In the genomic region with DNA sequence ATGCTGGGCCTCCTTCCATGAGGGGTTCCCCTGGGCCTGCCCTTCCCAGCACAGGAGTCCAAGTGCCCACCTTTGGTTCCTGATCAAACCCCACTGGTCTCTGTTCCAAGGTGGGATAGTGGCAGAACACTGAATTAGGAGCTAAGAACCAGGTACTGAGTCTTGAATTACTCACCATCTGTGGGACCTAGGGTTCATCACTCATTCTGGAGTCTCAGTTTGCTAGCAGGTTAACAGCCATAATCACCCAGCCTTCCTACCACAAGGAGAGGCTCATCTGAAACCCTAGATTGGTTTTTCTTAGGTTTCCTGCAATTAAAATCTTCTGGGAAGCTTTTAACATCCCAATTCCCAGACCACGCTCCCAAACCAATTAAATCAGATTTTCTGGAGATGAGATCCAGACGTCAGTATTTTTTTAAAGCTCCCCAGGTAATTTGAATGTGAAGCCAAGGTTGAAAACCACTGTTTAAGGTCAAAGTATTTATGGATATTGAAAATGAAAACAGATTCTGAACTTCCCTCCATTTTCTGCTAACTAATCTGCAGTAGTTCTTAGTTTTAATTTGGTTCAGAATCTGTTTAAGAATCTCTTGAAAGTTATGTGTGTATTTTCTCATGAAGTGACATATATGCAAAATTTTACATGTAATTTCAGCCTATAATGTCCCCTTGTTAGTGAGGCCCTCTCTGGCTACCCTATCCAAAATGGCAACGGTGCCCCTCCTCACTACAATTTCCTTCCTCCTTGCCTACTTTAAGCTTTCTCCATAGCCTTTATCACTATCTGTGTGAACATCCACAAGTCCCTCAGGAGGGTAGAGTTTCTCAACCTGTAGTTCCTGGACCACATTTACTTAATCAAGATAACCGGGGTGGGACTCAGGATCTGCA, we compare ENCODE assay signal across 17 cellular contexts.
A peak's percentile ranks its signal among the peaks of the same experiment; 100 is the strongest.
DNase-seq lines count a peak whose midpoint lies in the region; ATAC-seq and TF ChIP-seq lines count a peak whose summit lies in the region.
"Had no signal": no experiment of that assay in that cellular context is flagged by ENCODE, and none has a peak within 500 bp of the region (broad histone marks: within the 10 kb centered on the region; RNA-seq: fewer than 3 reads in every experiment).

No MANE protein-coding gene starts in this region.

- DNase-seq in GM20000 (ENCODE audit: low spot score) (peak; percentile 25), testis (no peak), COLO668 (lab: John Stamatoyannopoulos, UW; ENCODE audit: unreplicated experiment) (no peak), COLO829 (ENCODE audit: low spot score) (no peak)
- no peak for DNase-seq in natural killer cell treated with Interleukin-12 subunit alpha and Interleukin-12 subunit beta and Interleukin-15 and Interleukin-18, amount 100 ng/mL, for 72 hours (ENCODE audit: low spot score)
- DNase-seq: adrenal gland; colonic mucosa; Kasumi-1; NCI-H2029; NK-92 treated with Interleukin-12 subunit alpha and Interleukin-12 subunit beta, amount 100 ng/mL, for 24 hours; occipital lobe; SHP77; small intestine; tibial artery had no signal

- peak overlapping the region; percentile 50 to 88 (median 59) for H3K27ac Mint-ChIP-seq in IgD-negative memory B cell
- peak overlapping the region; percentile 17 to 64 for H3K27ac Mint-ChIP-seq in natural killer cell treated with Interleukin-12 subunit alpha and Interleukin-12 subunit beta and Interleukin-15 and Interleukin-18, amount 100 ng/mL, for 72 hours

- peaks cover 2% of the 10 kb centered on the region for H3K36me3 Mint-ChIP-seq in IgD-negative memory B cell
- no peaks in the 10 kb centered on the region for H3K36me3 Mint-ChIP-seq in natural killer cell treated with Interleukin-12 subunit alpha and Interleukin-12 subunit beta and Interleukin-15 and Interleukin-18, amount 100 ng/mL, for 72 hours

- intact Hi-C loops in testis (cut with DNase I; ENCODE audit: low total_unique reads): no loop called here

- TF ChIP-seq CTCF in GM20000 (IDR thresholded peaks at IDR 0.05; ENCODE audit: extremely low read depth, missing control alignments): no peak
- no peak for TF ChIP-seq CTCF in testis (IDR thresholded peaks at IDR 0.05)

- H3K27me3 ChIP-seq in testis: no peaks in the 10 kb centered on the region
- H3K27me3 ChIP-seq: adrenal gland, colonic mucosa, tibial artery had no signal

- TF ChIP-seq POLR2A in testis (IDR thresholded peaks at IDR 0.05): no peak

- ATAC-seq in GM18498 (IDR thresholded peaks at IDR 0.05; ENCODE audit: unreplicated experiment) (peak; percentile 59), HG03095 (IDR thresholded peaks at IDR 0.05; ENCODE audit: unreplicated experiment) (no peak)
- ATAC-seq in natural killer cell treated with Interleukin-12 subunit alpha and Interleukin-12 subunit beta and Interleukin-15 and Interleukin-18, amount 100 ng/mL, for 72 hours: no peak

- H3K27ac ChIP-seq in testis: no peak overlapping the region
- H3K27ac ChIP-seq: adrenal gland, colonic mucosa, tibial artery had no signal

- H3K4me1 Mint-ChIP-seq in IgD-negative memory B cell: peaks cover 39 to 56% (median 48%) of the 10 kb centered on the region in 3 donors
- peaks cover 33 to 39% of the 10 kb centered on the region in 2 donors for H3K4me1 Mint-ChIP-seq in natural killer cell treated with Interleukin-12 subunit alpha and Interleukin-12 subunit beta and Interleukin-15 and Interleukin-18, amount 100 ng/mL, for 72 hours (ENCODE audit: low read depth in 2 of 2)

- no peaks in the 10 kb centered on the region for H3K27me3 Mint-ChIP-seq in IgD-negative memory B cell
- H3K27me3 Mint-ChIP-seq in natural killer cell treated with Interleukin-12 subunit alpha and Interleukin-12 subunit beta and Interleukin-15 and Interleukin-18, amount 100 ng/mL, for 72 hours: peaks cover 0 to 6% of the 10 kb centered on the region in 2 donors

- H3K9me3 Mint-ChIP-seq in IgD-negative memory B cell: no peaks in the 10 kb centered on the region
- H3K9me3 Mint-ChIP-seq in natural killer cell treated with Interleukin-12 subunit alpha and Interleukin-12 subunit beta and Interleukin-15 and Interleukin-18, amount 100 ng/mL, for 72 hours: no peaks in the 10 kb centered on the region

- WGBS in testis, 2 donors: 72 to 75% methylated on average over 4 of the region's 4 CpGs

- no peak overlapping the region for H3K4me3 ChIP-seq in testis
- H3K4me3 ChIP-seq: adrenal gland, colonic mucosa, tibial artery had no signal

- H3K4me3 Mint-ChIP-seq in IgD-negative memory B cell: peak overlapping the region in 3 of 4 donors; percentile 36 to 93 (median 73)
- H3K4me3 Mint-ChIP-seq in natural killer cell treated with Interleukin-12 subunit alpha and Interleukin-12 subunit beta and Interleukin-15 and Interleukin-18, amount 100 ng/mL, for 72 hours: no peak overlapping the region

- no peaks in the 10 kb centered on the region for H3K4me1 ChIP-seq in testis
- H3K4me1 ChIP-seq: adrenal gland, colonic mucosa, tibial artery had no signal

- H3K9me3 ChIP-seq in testis: no peaks in the 10 kb centered on the region
- H3K9me3 ChIP-seq: adrenal gland, colonic mucosa, tibial artery had no signal

- no peaks in the 10 kb centered on the region for H3K36me3 ChIP-seq in testis (ENCODE audit: low read depth, missing control alignments)
- H3K36me3 ChIP-seq: adrenal gland, colonic mucosa, tibial artery had no signal
